In genomic region chr1:77533660-77534295, GRCh38 we compare ENCODE assay signal across 8 cellular contexts.
DNase-seq lines count a peak whose midpoint lies in the region; ATAC-seq and TF ChIP-seq lines count a peak whose summit lies in the region.

No MANE protein-coding gene starts in this region.

- H3K4me3 ChIP-seq in Peyer's patch (no peak overlapping the region), neuron (ENCODE audit: low read length) (no peak overlapping the region)

- intact Hi-C loops in activated T-helper 1 cell treated with anti-CD3 and anti-CD28 coated beads, Interleukin-12 subunit alpha, Interleukin-12 subunit beta, Interleukin-2, Interleukin-4 antibody, amounts not matched to agents 30 ng/mL and 10 ng/mL and 1 ng/mL, durations not matched to agents 14 hours and 24 hours and 36 hours (cut with micrococcal nuclease) = loop anchor here (1.0 to 5.0 kb wide), 4 partner anchors 385 to 1541 kb away; no protein-coding TSS in a partner anchor

- peak; percentile 48 to 85 (median 73) for TF ChIP-seq CTCF in Peyer's patch (IDR thresholded peaks at IDR 0.05)

- no peak overlapping the region for H3K27ac Mint-ChIP-seq in activated T-helper 1 cell treated with anti-CD3 and anti-CD28 coated beads, Interleukin-12 subunit alpha, Interleukin-12 subunit beta, Interleukin-2, Interleukin-4 antibody, amounts not matched to agents 30 ng/mL and 10 ng/mL and 1 ng/mL, durations not matched to agents 14 hours and 24 hours and 36 hours

- H3K27ac ChIP-seq in Peyer's patch = no peak overlapping the region

- H3K4me1 ChIP-seq in Peyer's patch (no peaks in the 10 kb centered on the region), neuron (ENCODE audit: insufficient read depth, low read length) (no peaks in the 10 kb centered on the region)

- no peaks in the 10 kb centered on the region for H3K9me3 ChIP-seq in Peyer's patch
- peaks cover 2% of the 10 kb centered on the region for H3K9me3 ChIP-seq in neuron (ENCODE audit: low read length)

- no peak overlapping the region for H3K4me3 Mint-ChIP-seq in activated T-helper 1 cell treated with anti-CD3 and anti-CD28 coated beads, Interleukin-12 subunit alpha, Interleukin-12 subunit beta, Interleukin-2, Interleukin-4 antibody, amounts not matched to agents 30 ng/mL and 10 ng/mL and 1 ng/mL, durations not matched to agents 14 hours and 24 hours and 36 hours

- H3K36me3 Mint-ChIP-seq in activated T-helper 1 cell treated with anti-CD3 and anti-CD28 coated beads, Interleukin-12 subunit alpha, Interleukin-12 subunit beta, Interleukin-2, Interleukin-4 antibody, amounts not matched to agents 30 ng/mL and 10 ng/mL and 1 ng/mL, durations not matched to agents 14 hours and 24 hours and 36 hours (ENCODE audit: low read depth) = no peaks in the 10 kb centered on the region

- H3K27me3 ChIP-seq in Peyer's patch = no peaks in the 10 kb centered on the region
- no peaks in the 10 kb centered on the region for H3K27me3 ChIP-seq in neuron (ENCODE audit: insufficient read depth, low read length)

- no peak for TF ChIP-seq POLR2A in Peyer's patch (IDR thresholded peaks at IDR 0.05)

- peak; percentile 58 for DNase-seq in GDM1 (lab: John Stamatoyannopoulos, UW)
- peak; percentile 38 to 75 (median 55) for DNase-seq in Peyer's patch
- peak; percentile 18 for DNase-seq in activated T-helper 1 cell treated with anti-CD3 and anti-CD28 coated beads, Interleukin-12 subunit alpha, Interleukin-12 subunit beta, Interleukin-2, Interleukin-4 antibody, amounts not matched to agents 30 ng/mL and 10 ng/mL and 1 ng/mL, durations not matched to agents 14 hours and 24 hours and 36 hours (ENCODE audit: low spot score)
- peak; percentile 88 for DNase-seq in fibroblast of peridontal ligament (ENCODE audit: extremely low read depth)
- DNase-seq in superior temporal gyrus (ENCODE audit: extremely low spot score) = peak; percentile 90

- peak overlapping the region; percentile 77 for H2AFZ ChIP-seq in neuron (ENCODE audit: low read depth, low read length)

- peak; percentile 62 for ATAC-seq in HG03432 (IDR thresholded peaks at IDR 0.05; ENCODE audit: unreplicated experiment)
- ATAC-seq in HG03521 (IDR thresholded peaks at IDR 0.05; ENCODE audit: unreplicated experiment) = no peak

- no peaks in the 10 kb centered on the region for H3K36me3 ChIP-seq in Peyer's patch
- H3K36me3 ChIP-seq in neuron (ENCODE audit: insufficient read depth, low read length) = no peaks in the 10 kb centered on the region

- no peaks in the 10 kb centered on the region for H3K9me3 Mint-ChIP-seq in activated T-helper 1 cell treated with anti-CD3 and anti-CD28 coated beads, Interleukin-12 subunit alpha, Interleukin-12 subunit beta, Interleukin-2, Interleukin-4 antibody, amounts not matched to agents 30 ng/mL and 10 ng/mL and 1 ng/mL, durations not matched to agents 14 hours and 24 hours and 36 hours

- no peaks in the 10 kb centered on the region for H3K4me1 Mint-ChIP-seq in activated T-helper 1 cell treated with anti-CD3 and anti-CD28 coated beads, Interleukin-12 subunit alpha, Interleukin-12 subunit beta, Interleukin-2, Interleukin-4 antibody, amounts not matched to agents 30 ng/mL and 10 ng/mL and 1 ng/mL, durations not matched to agents 14 hours and 24 hours and 36 hours (ENCODE audit: low read depth)

- H3K27me3 Mint-ChIP-seq in activated T-helper 1 cell treated with anti-CD3 and anti-CD28 coated beads, Interleukin-12 subunit alpha, Interleukin-12 subunit beta, Interleukin-2, Interleukin-4 antibody, amounts not matched to agents 30 ng/mL and 10 ng/mL and 1 ng/mL, durations not matched to agents 14 hours and 24 hours and 36 hours (ENCODE audit: insufficient read depth) = no peaks in the 10 kb centered on the region

Comparison
In these comparisons a context has a peak if more than half of its experiments do, and no peak if none do; other contexts are left out.
1. DNase-seq: peak in every context shown above with its lines; median percentile 90 in superior temporal gyrus; 88 in fibroblast of peridontal ligament; 58 in GDM1; 55 in Peyer's patch; 18 in activated T-helper 1 cell treated with anti-CD3 and anti-CD28 coated beads, Interleukin-12 subunit alpha, Interleukin-12 subunit beta, Interleukin-2, Interleukin-4 antibody, amounts not matched to agents 30 ng/mL and 10 ng/mL and 1 ng/mL, durations not matched to agents 14 hours and 24 hours and 36 hours.